ENCODE assay signal across 8 cellular contexts in the genomic region with DNA sequence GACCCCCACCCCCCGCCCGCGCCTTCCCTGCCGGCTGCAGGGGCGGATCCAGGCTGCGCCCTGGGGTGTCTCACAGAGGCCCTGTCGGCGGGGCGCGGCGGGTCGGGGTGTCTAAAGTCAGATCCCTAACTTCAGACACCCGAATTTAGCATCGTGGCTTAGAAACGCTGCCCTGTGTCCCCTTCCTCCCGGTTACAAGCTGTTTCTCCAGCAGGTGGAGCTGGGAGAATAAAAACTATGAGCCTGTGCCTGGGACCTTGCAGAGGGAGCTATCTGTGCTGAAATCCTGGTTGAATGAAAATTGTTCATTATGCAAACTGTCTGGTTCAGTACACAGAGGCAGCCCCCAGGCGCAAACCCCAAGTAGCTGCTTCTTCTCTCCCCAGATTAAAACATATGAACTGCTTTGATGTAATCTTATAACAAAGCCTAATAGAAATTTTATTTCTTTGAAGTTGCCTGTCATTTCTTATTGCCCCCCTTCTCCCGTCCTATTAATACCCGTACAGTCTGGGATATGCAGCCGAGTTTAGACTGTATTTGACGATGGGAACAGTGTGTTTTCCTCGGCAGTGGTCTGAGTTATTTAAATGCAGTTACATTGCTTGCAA.
A peak's percentile ranks its signal among the peaks of the same experiment; 100 is the strongest.
DNase-seq lines count a peak whose midpoint lies in the region; ATAC-seq and TF ChIP-seq lines count a peak whose summit lies in the region.

No MANE protein-coding gene starts in this region.

- DNase-seq in Caco-2, result peak; percentile 75 to 81
- DNase-seq in HUDEP-2 (lab: John Stamatoyannopoulos, UW; ENCODE audit: unreplicated experiment in 76 of 76), result peak in 57 of 76 experiments; percentile 5 to 68 (median 30)
- DNase-seq in NOMO-1 (lab: John Stamatoyannopoulos, UW; ENCODE audit: unreplicated experiment in 2 of 2), result peak; percentile 14 to 61
- DNase-seq in activated effector memory CD4-positive, alpha-beta T cell treated with Interleukin-2 at 50 U/mL for 16 hours, result peak; percentile 14
- peak; percentile 27 to 44 for DNase-seq in foreskin keratinocyte

- intact Hi-C loops in Caco-2 (cut with micrococcal nuclease; ENCODE audit: unreplicated experiment), result loop anchor here (1.0 kb wide), 2 partner anchors 117 to 121 kb away; a partner anchor contains a TSS

- no peaks in the 10 kb centered on the region for H3K36me3 ChIP-seq in Caco-2 (ENCODE audit: control insufficient read depth, insufficient read depth, low read length)
- no peaks in the 10 kb centered on the region for H3K36me3 ChIP-seq in neuron (ENCODE audit: insufficient read depth, low read length)
- H3K36me3 ChIP-seq in urinary bladder (ENCODE audit: insufficient read depth), result no peaks in the 10 kb centered on the region

- H3K27me3 ChIP-seq in Caco-2 (replicated peaks; ENCODE audit: control insufficient read depth, insufficient read depth, low read length) (no peaks in the 10 kb centered on the region), foreskin keratinocyte (peaks cover 82% of the 10 kb centered on the region), neuron (ENCODE audit: insufficient read depth, low read length) (no peaks in the 10 kb centered on the region)

- H3K9me3 ChIP-seq in Caco-2 (no peaks in the 10 kb centered on the region), neuron (ENCODE audit: low read length) (no peaks in the 10 kb centered on the region)

- WGBS in urinary bladder, result 5% methylated on average over 22 of the region's 22 CpGs

- H3K4me3 Mint-ChIP-seq in Caco-2 (ENCODE audit: unreplicated experiment), result no peak overlapping the region

- H3K4me1 Mint-ChIP-seq in Caco-2 (ENCODE audit: low read depth, unreplicated experiment), result peaks cover 6% of the 10 kb centered on the region

- CTCF ChIA-PET in Caco-2 (lab: Charles Lee), result interaction anchor here (0.6 to 3.3 kb wide), 27 partner anchors 9 to 336 kb away, joined by 3 to 185 read pairs (median 4); a partner anchor contains a TSS

- peak; percentile 48 for ATAC-seq in foreskin keratinocyte
- no peak for ATAC-seq in GM19324 (IDR thresholded peaks at IDR 0.05; ENCODE audit: low FRiP score, unreplicated experiment)

- POLR2A ChIA-PET in Caco-2 (lab: Charles Lee), result interaction anchor here (0.6 to 1.1 kb wide), 2 partner anchors 53 to 117 kb away, joined by 4 to 5 read pairs; no protein-coding TSS in a partner anchor

- H3K36me3 Mint-ChIP-seq in Caco-2 (ENCODE audit: insufficient read depth, unreplicated experiment), result no peaks in the 10 kb centered on the region

- H3K27ac Mint-ChIP-seq in Caco-2 (ENCODE audit: unreplicated experiment), result no peak overlapping the region

- H3K27ac ChIP-seq in foreskin keratinocyte, result no peak overlapping the region
- H3K27ac ChIP-seq in urinary bladder (ENCODE audit: low read depth), result no peak overlapping the region

- H3K4me1 ChIP-seq in Caco-2 (peaks cover 17% of the 10 kb centered on the region), foreskin keratinocyte (no peaks in the 10 kb centered on the region), neuron (ENCODE audit: insufficient read depth, low read length) (peaks cover 52% of the 10 kb centered on the region), urinary bladder (ENCODE audit: insufficient read depth) (no peaks in the 10 kb centered on the region)

- no TSS peak for BruUV-seq in Caco-2 (replicated peaks; lab: Mats Ljungman, UMichigan)

- peak overlapping the region; percentile 91 for H2AFZ ChIP-seq in neuron (ENCODE audit: low read depth, low read length)

- H3K27me3 Mint-ChIP-seq in Caco-2 (ENCODE audit: insufficient read depth, unreplicated experiment), result no peaks in the 10 kb centered on the region

- no peaks in the 10 kb centered on the region for H3K9me3 Mint-ChIP-seq in Caco-2 (ENCODE audit: unreplicated experiment)

- H3K4me3 ChIP-seq in Caco-2 (ENCODE audit: low read depth, low read length) (no peak overlapping the region), neuron (ENCODE audit: low read length) (peak overlapping the region; percentile 44), urinary bladder (ENCODE audit: low read depth, low read length) (peak overlapping the region; percentile 16)

- peak; percentile 83 to 88 for TF ChIP-seq CTCF in Caco-2 (IDR thresholded peaks at IDR 0.05; ENCODE audit: insufficient read depth in 1 of 2, low read depth in 1 of 2, low read length in 1 of 2, severe bottlenecking in 1 of 2, unreplicated experiment in 1 of 2)
- TF ChIP-seq CTCF in foreskin keratinocyte (conservative IDR thresholded peaks at IDR 0.05), result peak; percentile 89

Comparison
In these comparisons a context has a peak if more than half of its experiments do, and no peak if none do; other contexts are left out.
1. DNase-seq: peak in every context shown above with its lines; median percentile 78 in Caco-2; 38 in NOMO-1; 36 in foreskin keratinocyte; 30 in HUDEP-2; 14 in activated effector memory CD4-positive, alpha-beta T cell treated with Interleukin-2 at 50 U/mL for 16 hours.